In genomic region chr3:78244136-78244535, GRCh38 we compare ENCODE assay signal across 8 cellular contexts.
"Had no signal": no experiment of that assay in that cellular context is flagged by ENCODE, and none has a peak within 500 bp of the region (broad histone marks: within the 10 kb centered on the region; RNA-seq: fewer than 3 reads in every experiment).

No MANE protein-coding gene starts in this region.

- H2AFZ ChIP-seq: GM23338 had no signal

- H3K4me3 ChIP-seq: GM23338, K562 had no signal

- FAIRE-seq: H1, H54, HTR-8/SVneo, K562 had no signal

- H3K4me2 ChIP-seq: GM23338 had no signal

- DNase-seq: H9, HCEC 1CT, IMR-90 had no signal
